ENCODE assay signal across 13 cellular contexts in the genomic region with DNA sequence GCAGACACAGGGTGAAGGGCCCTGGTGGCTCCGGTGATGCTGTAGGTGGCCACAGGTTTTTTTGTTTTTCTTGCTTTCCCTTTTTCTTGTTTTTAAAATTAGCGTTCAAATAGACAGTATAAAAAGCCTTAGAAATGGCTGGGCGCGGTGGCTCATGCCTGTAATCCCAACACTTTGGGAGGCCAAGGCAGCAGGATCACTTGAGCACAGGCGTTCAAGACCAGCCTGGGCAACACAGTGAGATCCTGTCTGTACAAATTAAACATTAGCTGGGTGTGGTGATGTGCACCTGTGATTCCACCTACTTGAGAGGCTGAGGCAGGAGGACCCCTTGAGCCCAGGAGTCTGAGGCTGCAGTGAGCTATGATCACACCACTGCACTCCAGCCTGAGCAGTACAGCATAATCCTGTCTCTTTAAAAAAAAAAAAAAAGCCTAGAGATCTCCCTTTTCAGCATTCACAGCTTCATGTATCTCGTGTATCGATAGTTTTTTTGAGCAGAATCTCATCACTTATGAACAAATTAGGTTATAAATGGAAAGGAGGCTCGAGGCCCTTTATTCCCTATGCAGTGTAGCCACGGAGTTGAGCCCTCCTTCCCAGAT. TPM values are rescaled to one million over a fixed set of nuclear protein-coding genes. Genes with fewer than 3 reads are reported as not detected.
DNase-seq lines count a peak whose midpoint lies in the region; ATAC-seq and TF ChIP-seq lines count a peak whose summit lies in the region.
"Had no signal": no experiment of that assay in that cellular context is flagged by ENCODE, and none has a peak within 500 bp of the region (broad histone marks: within the 10 kb centered on the region; RNA-seq: fewer than 3 reads in every experiment).

No MANE protein-coding gene starts in this region.

- H3K18ac ChIP-seq in IMR-90 (ENCODE audit: low read depth, low read length) (no peak overlapping the region), neuronal stem cell (ENCODE audit: low read length) (no peak overlapping the region)

- no peak for TF ChIP-seq POLR2A in IMR-90 (IDR thresholded peaks at IDR 0.05; ENCODE audit: low read depth, low read length)

- no peak for ATAC-seq in IMR-90 (ENCODE audit: low read depth)

- no peak overlapping the region for H3K4me3 Mint-ChIP-seq in chondrocyte (ENCODE audit: unreplicated experiment)
- H3K4me3 Mint-ChIP-seq: H9 had no signal

- peaks cover 26% of the 10 kb centered on the region for H3K4me1 Mint-ChIP-seq in chondrocyte (ENCODE audit: low read depth)

- no peaks in the 10 kb centered on the region for H3K36me3 ChIP-seq in GM23248 (ENCODE audit: low read depth)
- H3K36me3 ChIP-seq in IMR-90 (ENCODE audit: control insufficient read depth, insufficient read depth, low read length): no peaks in the 10 kb centered on the region
- no peaks in the 10 kb centered on the region for H3K36me3 ChIP-seq in neuronal stem cell (replicated peaks in 1 of 2; ENCODE audit: control insufficient read depth in 2 of 2, insufficient read depth in 2 of 2, low read length in 2 of 2)
- H3K36me3 ChIP-seq: BLaER1 had no signal

- no peaks in the 10 kb centered on the region; the same call in 1 of the 2 replicates for H3K9me1 ChIP-seq in IMR-90 (ENCODE audit: insufficient read depth, low read length)

- no peak overlapping the region for H3K27ac Mint-ChIP-seq in chondrocyte (ENCODE audit: unreplicated experiment)

- H2BK15ac ChIP-seq in IMR-90 (ENCODE audit: low read depth, low read length) (no peak overlapping the region), neuronal stem cell (ENCODE audit: low read length) (no peak overlapping the region)

- H3K79me2 ChIP-seq in GM23248 (ENCODE audit: insufficient read depth): no peaks in the 10 kb centered on the region

- POLR2A ChIA-PET in IMR-90 (lab: Charles Lee; ENCODE audit: unreplicated experiment): no interaction called here

- H3K27ac ChIP-seq in GM23248 (no peak overlapping the region), IMR-90 (ENCODE audit: insufficient read depth, low read length) (no peak overlapping the region), neuronal stem cell (replicated peaks; ENCODE audit: low read length) (no peak overlapping the region)

- H2BK5ac ChIP-seq in IMR-90 (ENCODE audit: low read depth, low read length, poor library complexity, severe bottlenecking) (no peak overlapping the region), neuronal stem cell (ENCODE audit: low read length) (no peak overlapping the region)

- TF ChIP-seq RAD21 in IMR-90 (IDR thresholded peaks at IDR 0.05; ENCODE audit: low read length): no peak

- intact Hi-C loops in IMR-90 (cut with micrococcal nuclease): no loop called here

- dilution Hi-C loops in IMR-90 (cut with HindIII; ENCODE audit: low sequenced_read_pairs, unreplicated experiment): no loop called here

- H3K4me3 ChIP-seq in GM23248 (no peak overlapping the region), IMR-90 (ENCODE audit: insufficient read depth, low read depth, low read length) (no peak overlapping the region), neuronal stem cell (ENCODE audit: low read length in 2 of 2) (no peak overlapping the region)
- H3K4me3 ChIP-seq: BLaER1 had no signal

- H3K9me3 ChIP-seq in GM23248 (ENCODE audit: low read depth) (no peaks in the 10 kb centered on the region), IMR-90 (ENCODE audit: control insufficient read depth, insufficient read depth, low read length) (peaks cover 6% of the 10 kb centered on the region; the same call in 1 of the 2 replicates), neuronal stem cell (replicated peaks in 1 of 2; ENCODE audit: control insufficient read depth in 2 of 2, insufficient read depth in 1 of 2, low read depth in 1 of 2, low read length in 2 of 2) (peaks cover 0 to 3% of the 10 kb centered on the region in 2 donors)

- no peak overlapping the region for H3K23ac ChIP-seq in IMR-90 (ENCODE audit: low read depth, low read length)
- H3K23ac ChIP-seq in neuronal stem cell (ENCODE audit: low read depth, low read length, poor library complexity): no peak overlapping the region

- H3K4me2 ChIP-seq in GM23248 (ENCODE audit: unreplicated experiment) (peak overlapping the region; percentile 20), IMR-90 (ENCODE audit: low read depth, low read length) (no peak overlapping the region), neuronal stem cell (ENCODE audit: insufficient read depth, low read length, poor library complexity, severe bottlenecking) (no peak overlapping the region)

- no peaks in the 10 kb centered on the region for H3K36me3 Mint-ChIP-seq in chondrocyte (ENCODE audit: low read depth)

- WGBS in GM23248 (ENCODE audit: low coverage in 1 of 2, low lambda C conversion rate in 2 of 2, missing lambda C conversion rate in 2 of 2), 2 experiments: 68 to 71% methylated on average over 9 of the region's 9 CpGs
- WGBS in IMR-90 (ENCODE audit: extremely low coverage in 2 of 2, insufficient read length in 1 of 2), 2 experiments: no CpG with 5 or more reads among the region's 9 CpGs
- WGBS in neuronal stem cell (ENCODE audit: extremely low coverage in 2 of 2, insufficient read length in 2 of 2, insufficient replicate concordance in 1 of 2), 2 donors: no CpG with 5 or more reads among the region's 9 CpGs

- no peak overlapping the region for H2BK120ac ChIP-seq in IMR-90 (ENCODE audit: low read depth, low read length)
- no peak overlapping the region for H2BK120ac ChIP-seq in neuronal stem cell (ENCODE audit: low read depth, low read length)

- H3K9me3 Mint-ChIP-seq in chondrocyte (ENCODE audit: low read depth): peaks cover 5% of the 10 kb centered on the region

- no peak overlapping the region for H3K56ac ChIP-seq in IMR-90 (ENCODE audit: extremely low read depth, insufficient read depth, low read length)

- H3K4ac ChIP-seq in IMR-90 (ENCODE audit: low read depth, low read length) (no peak overlapping the region), neuronal stem cell (ENCODE audit: low read length) (no peak overlapping the region)

- in situ Hi-C loops in GM23248 (cut with MboI) (no loop called here), IMR-90 (cut with MboI; ENCODE audit: low sequenced_read_pairs) (no loop called here)

- H3K9ac ChIP-seq in GM23248: no peak overlapping the region
- H3K9ac ChIP-seq in IMR-90 (ENCODE audit: low read depth, low read length): no peak overlapping the region
- no peak overlapping the region for H3K9ac ChIP-seq in neuronal stem cell (ENCODE audit: low read depth, low read length, poor library complexity)
- H3K9ac ChIP-seq: BLaER1 had no signal

- H2BK20ac ChIP-seq in IMR-90 (ENCODE audit: low read depth, low read length): no peak overlapping the region

- no peaks in the 10 kb centered on the region for H3K9me2 ChIP-seq in GM23248 (ENCODE audit: insufficient read depth)

- no peak overlapping the region for H2BK12ac ChIP-seq in neuronal stem cell (ENCODE audit: low read length)

- H2AK5ac ChIP-seq in IMR-90 (ENCODE audit: low read depth, low read length): no peak overlapping the region
- H2AK5ac ChIP-seq in neuronal stem cell (ENCODE audit: low read depth, low read length): no peak overlapping the region

- peaks cover 25% of the 10 kb centered on the region for H3F3A ChIP-seq in GM23248 (ENCODE audit: insufficient read depth)

- TF ChIP-seq CTCF in IMR-90 (conservative IDR thresholded peaks at IDR 0.05; ENCODE audit: low read depth, low read length) (no peak), chondrocyte (IDR thresholded peaks at IDR 0.05) (no peak)

- DNase-seq in GM23248 (no peak), IMR-90 (no peak), chondrocyte (ENCODE audit: low spot score) (peak; percentile 26), neuronal stem cell (ENCODE audit: low spot score) (no peak), AG08395 (ENCODE audit: low spot score) (no peak), NCI-H526 (lab: John Stamatoyannopoulos, UW) (no peak), NCI-H128 (lab: John Stamatoyannopoulos, UW; ENCODE audit: unreplicated experiment) (no peak)
- DNase-seq: COR-L47, DMS153, H9, NCI-H1092 treated with DMSO at 0.1 percent for 48 hours, NCI-H1694 treated with DMSO at 0.1 percent for 48 hours had no signal

- H3K4me1 ChIP-seq in GM23248 (ENCODE audit: insufficient read depth): peaks cover 30% of the 10 kb centered on the region
- H3K4me1 ChIP-seq in IMR-90 (ENCODE audit: control insufficient read depth, insufficient read depth, low read length): peaks cover 3% of the 10 kb centered on the region; the same call in 1 of the 2 replicates
- peaks cover 5 to 12% of the 10 kb centered on the region in 2 donors for H3K4me1 ChIP-seq in neuronal stem cell (ENCODE audit: control insufficient read depth in 2 of 2, insufficient read depth in 1 of 2, low read depth in 1 of 2, low read length in 2 of 2)

- H4K20me1 ChIP-seq in GM23248 (ENCODE audit: insufficient read depth) (no peaks in the 10 kb centered on the region), IMR-90 (ENCODE audit: insufficient read depth, low read length) (no peaks in the 10 kb centered on the region)
- H4K20me1 ChIP-seq: BLaER1 had no signal

- H4K8ac ChIP-seq in IMR-90 (ENCODE audit: low read depth in 2 of 2, low read length in 2 of 2) (no peak overlapping the region), neuronal stem cell (ENCODE audit: low read depth, low read length) (no peak overlapping the region)

- H2AFZ ChIP-seq in GM23248 (no peak overlapping the region), IMR-90 (replicated peaks; ENCODE audit: low read length, poor library complexity) (peak overlapping the region; percentile 65), neuronal stem cell (ENCODE audit: low read length) (peak overlapping the region; percentile 66)

- H3K14ac ChIP-seq in IMR-90 (replicated peaks; ENCODE audit: low read depth, low read length) (no peak overlapping the region), neuronal stem cell (ENCODE audit: low read length) (no peak overlapping the region)

- no TSS peak for BruUV-seq in IMR-90 (replicated peaks; lab: Mats Ljungman, UMichigan)

- H2AK9ac ChIP-seq in IMR-90 (replicated peaks; ENCODE audit: low read depth, low read length, poor library complexity): no peak overlapping the region

- no peaks in the 10 kb centered on the region for H3K27me3 Mint-ChIP-seq in chondrocyte (ENCODE audit: low read depth)

- H3K79me1 ChIP-seq in IMR-90 (ENCODE audit: low read depth in 1 of 2, low read length in 2 of 2) (no peaks in the 10 kb centered on the region), neuronal stem cell (ENCODE audit: low read depth, low read length) (no peaks in the 10 kb centered on the region)

- H4K91ac ChIP-seq in IMR-90 (ENCODE audit: insufficient read depth, low read depth, low read length) (no peak overlapping the region), neuronal stem cell (ENCODE audit: low read depth, low read length, poor library complexity) (no peak overlapping the region)

- no peaks in the 10 kb centered on the region for H3K27me3 ChIP-seq in GM23248 (replicated peaks; ENCODE audit: insufficient read depth)
- H3K27me3 ChIP-seq in IMR-90 (ENCODE audit: control insufficient read depth, insufficient read depth, low read length): peaks cover 8% of the 10 kb centered on the region
- no peaks in the 10 kb centered on the region for H3K27me3 ChIP-seq in neuronal stem cell (ENCODE audit: control insufficient read depth in 3 of 3, insufficient read depth in 3 of 3, low read depth in 1 of 3, low read length in 3 of 3)
- H3K27me3 ChIP-seq: BLaER1 had no signal

- CTCF ChIA-PET in IMR-90 (lab: Yijun Ruan, JAX): no interaction called here

- no peak overlapping the region for H4K5ac ChIP-seq in IMR-90 (ENCODE audit: low read depth, low read length)

RNA-seq across cellular contexts. Expression of a gene that starts 50.7 kb away (rescaled TPM):
- total RNA-seq in GM23248 (2014; rRNA removed; shearing (Covaris generic)): 23.9 and 30.2 TPM in 2 replicates
- polyA plus RNA-seq in GM23248 (2016; fragmentation: Nextera tagmentation; extraction: Ambion mirVana) (6.5 and 9.0 TPM in 2 replicates), IMR-90 (2012; rRNA removed) (0.14 and 0.34 TPM in 2 replicates)
- total RNA-seq in IMR-90 (2012; rRNA removed) (under 0.01 TPM in 2 replicates), chondrocyte (2.2 to 9.9 TPM (median 9.3 TPM) in 3 replicates)
- polyA plus RNA-seq in IMR-90 (2012; cell fraction: cytosol; rRNA removed): 0.24 and 0.29 TPM in 2 replicates
- 0.73 and 0.91 TPM in 2 replicates for polyA plus RNA-seq in IMR-90 (2012; cell fraction: nucleus; rRNA removed; ENCODE audit: low replicate concordance)
- polyA plus RNA-seq in neuronal stem cell (2013, experiment 1 of 2): 4.1 TPM
- polyA plus RNA-seq in neuronal stem cell (2013, experiment 2 of 2): 3.2 TPM
